Comparison of ENCODE assay signal across 9 cellular contexts in the genomic region with DNA sequence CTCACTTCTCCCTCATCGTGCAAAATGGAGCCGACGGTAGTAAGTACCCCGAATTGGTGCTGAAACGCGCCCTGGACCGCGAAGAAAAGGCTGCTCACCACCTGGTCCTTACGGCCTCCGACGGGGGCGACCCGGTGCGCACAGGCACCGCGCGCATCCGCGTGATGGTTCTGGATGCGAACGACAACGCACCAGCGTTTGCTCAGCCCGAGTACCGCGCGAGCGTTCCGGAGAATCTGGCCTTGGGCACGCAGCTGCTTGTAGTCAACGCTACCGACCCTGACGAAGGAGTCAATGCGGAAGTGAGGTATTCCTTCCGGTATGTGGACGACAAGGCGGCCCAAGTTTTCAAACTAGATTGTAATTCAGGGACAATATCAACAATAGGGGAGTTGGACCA. TPM values are rescaled to one million over a fixed set of nuclear protein-coding genes. Genes with fewer than 3 reads are reported as not detected.
DNase-seq lines count a peak whose midpoint lies in the region; ATAC-seq and TF ChIP-seq lines count a peak whose summit lies in the region.
"Had no signal": no experiment of that assay in that cellular context is flagged by ENCODE, and none has a peak within 500 bp of the region (broad histone marks: within the 10 kb centered on the region; RNA-seq: fewer than 3 reads in every experiment).

No MANE protein-coding gene starts in this region.

- H3K14ac ChIP-seq in IMR-90 (replicated peaks; ENCODE audit: low read depth, low read length) (no peak overlapping the region), trophoblast cell (ENCODE audit: low read length) (no peak overlapping the region)

- H3K9me3 Mint-ChIP-seq in activated naive CD4-positive, alpha-beta T cell treated with anti-CD3 and anti-CD28 coated beads, Interleukin-2, amount 10 ng/mL, durations not matched to agents 7 days and 5 days = peaks cover 16% of the 10 kb centered on the region
- peaks cover 45% of the 10 kb centered on the region for H3K9me3 Mint-ChIP-seq in glutamatergic neuron (ENCODE audit: unreplicated experiment)

- WGBS in IMR-90 (ENCODE audit: extremely low coverage in 2 of 2, insufficient read length in 1 of 2), 2 experiments = 51% methylated on average over 33 of the region's 37 CpGs; no CpG with 5 or more reads in 1 of the 2 experiments
- WGBS in heart right ventricle, 2 donors = 21 to 28% methylated on average over 37 of the region's 37 CpGs
- no CpG with 5 or more reads among the region's 37 CpGs for whole genome bisulfite sequencing in trophoblast cell (ENCODE audit: extremely low coverage, insufficient coverage, insufficient read length)

- POLR2A ChIA-PET in IMR-90 (lab: Charles Lee; ENCODE audit: unreplicated experiment) = no interaction called here

- H4K5ac ChIP-seq in IMR-90 (ENCODE audit: low read depth, low read length) = peak overlapping the region; percentile 39

- dilution Hi-C loops in IMR-90 (cut with HindIII; ENCODE audit: low sequenced_read_pairs, unreplicated experiment) = no loop called here

- in situ Hi-C loops in IMR-90 (cut with MboI; ENCODE audit: low sequenced_read_pairs) = no loop called here

- ATAC-seq in IMR-90 (ENCODE audit: low read depth) = no peak
- peak in 6 of 8 donors; percentile 11 to 58 (median 36) for ATAC-seq in heart right ventricle
- no peak for ATAC-seq in thoracic aorta (ENCODE audit: insufficient number of reproducible peaks, low FRiP score, low read depth)
- no peak for ATAC-seq in GM21381 (IDR thresholded peaks at IDR 0.05; ENCODE audit: unreplicated experiment)
- ATAC-seq: CD8-positive, alpha-beta T cell had no signal

- no peak for TF ChIP-seq RAD21 in IMR-90 (IDR thresholded peaks at IDR 0.05; ENCODE audit: low read length)

- no peak for DNase-seq in activated naive CD4-positive, alpha-beta T cell treated with anti-CD3 and anti-CD28 coated beads, Interleukin-2, amount 10 ng/mL, durations not matched to agents 7 days and 5 days
- DNase-seq in activated naive CD4-positive, alpha-beta T cell treated with anti-CD3 and anti-CD28 coated beads, Interleukin-2, amount 50 U/mL, for 16 hours = no peak
- DNase-seq in IMR-90 (no peak), heart right ventricle (no peak), thoracic aorta (ENCODE audit: low spot score) (no peak), trophoblast cell (no peak), glutamatergic neuron (no peak)
- DNase-seq: CD8-positive, alpha-beta T cell had no signal

- no peaks in the 10 kb centered on the region; the same call in 1 of the 2 replicates for H3K4me1 ChIP-seq in IMR-90 (ENCODE audit: control insufficient read depth, insufficient read depth, low read length)
- H3K4me1 ChIP-seq in heart right ventricle = peaks cover 0 to 22% (median 0%) of the 10 kb centered on the region in 9 donors
- H3K4me1 ChIP-seq in thoracic aorta (ENCODE audit: control insufficient read depth in 1 of 2, low read depth in 2 of 2) = no peaks in the 10 kb centered on the region
- no peaks in the 10 kb centered on the region for H3K4me1 ChIP-seq in trophoblast cell (ENCODE audit: control insufficient read depth in 1 of 2, insufficient read depth in 2 of 2, low read length in 2 of 2)

- intact Hi-C loops in IMR-90 (cut with micrococcal nuclease) (loop anchor here (2.0 to 5.0 kb wide), 3 partner anchors 46 to 94 kb away; partner anchors contain the start of gene PCDHGC3), heart right ventricle (cut with DNase I) (loop anchor here in 6 of 10 donors (2.0 to 5.0 kb wide), 4 partner anchors 91 to 130 kb away; no protein-coding TSS in a partner anchor)

- H3K23ac ChIP-seq in IMR-90 (ENCODE audit: low read depth, low read length) (no peak overlapping the region), trophoblast cell (ENCODE audit: low read length) (no peak overlapping the region)

- H2AFZ ChIP-seq in IMR-90 (replicated peaks; ENCODE audit: low read length, poor library complexity) = peak overlapping the region; percentile 52
- H2AFZ ChIP-seq in trophoblast cell (ENCODE audit: insufficient read depth, low read length, poor library complexity) = no peak overlapping the region

- no peaks in the 10 kb centered on the region for H3K9me1 ChIP-seq in IMR-90 (ENCODE audit: insufficient read depth, low read length)

- H2AK5ac ChIP-seq in IMR-90 (ENCODE audit: low read depth, low read length) (no peak overlapping the region), trophoblast cell (ENCODE audit: low read length) (no peak overlapping the region)

- peak overlapping the region; percentile 63 for H3K27ac Mint-ChIP-seq in activated naive CD4-positive, alpha-beta T cell treated with anti-CD3 and anti-CD28 coated beads, Interleukin-2, amount 10 ng/mL, durations not matched to agents 7 days and 5 days
- no peak overlapping the region for H3K27ac Mint-ChIP-seq in glutamatergic neuron (ENCODE audit: unreplicated experiment)
- H3K27ac Mint-ChIP-seq: CD8-positive, alpha-beta T cell had no signal

- peaks cover 18% of the 10 kb centered on the region for H3K36me3 ChIP-seq in IMR-90 (ENCODE audit: control insufficient read depth, insufficient read depth, low read length)
- H3K36me3 ChIP-seq in heart right ventricle = peaks cover 0 to 45% (median 0%) of the 10 kb centered on the region in 9 donors
- no peaks in the 10 kb centered on the region for H3K36me3 ChIP-seq in thoracic aorta
- peaks cover 29 to 37% of the 10 kb centered on the region in 2 experiments for H3K36me3 ChIP-seq in trophoblast cell (ENCODE audit: control insufficient read depth in 1 of 2, insufficient read depth in 2 of 2, low read length in 2 of 2)

- no peak overlapping the region for H2BK20ac ChIP-seq in IMR-90 (ENCODE audit: low read depth, low read length)

- no peak overlapping the region; the same call in 1 of the 2 replicates for H4K91ac ChIP-seq in IMR-90 (ENCODE audit: insufficient read depth, low read depth, low read length)
- no peak overlapping the region for H4K91ac ChIP-seq in trophoblast cell (ENCODE audit: low read depth, low read length)

- H3K4me1 Mint-ChIP-seq in activated naive CD4-positive, alpha-beta T cell treated with anti-CD3 and anti-CD28 coated beads, Interleukin-2, amount 10 ng/mL, durations not matched to agents 7 days and 5 days = peaks cover 12% of the 10 kb centered on the region
- no peaks in the 10 kb centered on the region for H3K4me1 Mint-ChIP-seq in glutamatergic neuron (ENCODE audit: low read depth, unreplicated experiment)

- H3K4me2 ChIP-seq in IMR-90 (ENCODE audit: low read depth, low read length) (peak overlapping the region; percentile 33), trophoblast cell (ENCODE audit: low read length) (no peak overlapping the region)

- H3K56ac ChIP-seq in IMR-90 (ENCODE audit: extremely low read depth, insufficient read depth, low read length) = no peak overlapping the region

- H4K8ac ChIP-seq in IMR-90 (ENCODE audit: low read depth in 2 of 2, low read length in 2 of 2) (peak overlapping the region in 1 of 2 experiments; percentile 42; a peak in 1 of 4 replicates), trophoblast cell (ENCODE audit: low read depth, low read length) (no peak overlapping the region)

- H3K18ac ChIP-seq in IMR-90 (ENCODE audit: low read depth, low read length) (no peak overlapping the region), trophoblast cell (ENCODE audit: low read length) (no peak overlapping the region)

- no peak overlapping the region for H2BK12ac ChIP-seq in trophoblast cell (ENCODE audit: low read length)

- H3K9me3 ChIP-seq in IMR-90 (ENCODE audit: control insufficient read depth, insufficient read depth, low read length) (peaks cover 36% of the 10 kb centered on the region; the same call in 1 of the 2 replicates), heart right ventricle (peaks cover 0 to 100% (median 79%) of the 10 kb centered on the region in 11 donors), thoracic aorta (peaks cover 93% of the 10 kb centered on the region), trophoblast cell (ENCODE audit: insufficient read depth, low read depth, low read length) (peaks cover 35% of the 10 kb centered on the region)

- no peak overlapping the region for H2BK15ac ChIP-seq in IMR-90 (ENCODE audit: low read depth, low read length)

- no peak for TF ChIP-seq CTCF in IMR-90 (conservative IDR thresholded peaks at IDR 0.05; ENCODE audit: low read depth, low read length)
- TF ChIP-seq CTCF in heart right ventricle (IDR thresholded peaks at IDR 0.05) = no peak
- TF ChIP-seq CTCF in thoracic aorta (IDR thresholded peaks at IDR 0.05) = no peak
- no peak for TF ChIP-seq CTCF in glutamatergic neuron (IDR thresholded peaks at IDR 0.05; ENCODE audit: partially characterized antibody, unreplicated experiment)

- peaks cover 52% of the 10 kb centered on the region for H3K27me3 Mint-ChIP-seq in activated naive CD4-positive, alpha-beta T cell treated with anti-CD3 and anti-CD28 coated beads, Interleukin-2, amount 10 ng/mL, durations not matched to agents 7 days and 5 days
- H3K27me3 Mint-ChIP-seq in glutamatergic neuron (ENCODE audit: unreplicated experiment) = peaks cover 14% of the 10 kb centered on the region

- no peak overlapping the region for H3K4ac ChIP-seq in IMR-90 (ENCODE audit: low read depth, low read length)
- no peak overlapping the region for H3K4ac ChIP-seq in trophoblast cell (ENCODE audit: low read depth, low read length)

- H3K27me3 ChIP-seq in IMR-90 (ENCODE audit: control insufficient read depth, insufficient read depth, low read length) (no peaks in the 10 kb centered on the region), heart right ventricle (peaks cover 0 to 71% (median 0%) of the 10 kb centered on the region in 7 donors), thoracic aorta (replicated peaks; ENCODE audit: insufficient read depth) (no peaks in the 10 kb centered on the region), trophoblast cell (ENCODE audit: insufficient read depth, low read length) (no peaks in the 10 kb centered on the region)

- H3K79me1 ChIP-seq in IMR-90 (ENCODE audit: low read depth in 1 of 2, low read length in 2 of 2) = peaks cover 17 to 22% of the 10 kb centered on the region in 2 experiments; a peak in 3 of 4 replicates
- H3K79me1 ChIP-seq in trophoblast cell (ENCODE audit: low read length) = no peaks in the 10 kb centered on the region

- BruUV-seq in IMR-90 (replicated peaks; lab: Mats Ljungman, UMichigan) = no TSS peak

- H3K4me3 Mint-ChIP-seq in activated naive CD4-positive, alpha-beta T cell treated with anti-CD3 and anti-CD28 coated beads, Interleukin-2, amount 10 ng/mL, durations not matched to agents 7 days and 5 days = peak overlapping the region; percentile 1
- no peak overlapping the region for H3K4me3 Mint-ChIP-seq in glutamatergic neuron (ENCODE audit: unreplicated experiment)

- H3K9ac ChIP-seq in IMR-90 (ENCODE audit: low read depth, low read length) (no peak overlapping the region), trophoblast cell (ENCODE audit: low read length) (no peak overlapping the region)

- H3K27ac ChIP-seq in IMR-90 (ENCODE audit: insufficient read depth, low read length) (no peak overlapping the region), heart right ventricle (peak overlapping the region in 2 of 10 donors; percentile 5 to 52), thoracic aorta (no peak overlapping the region), trophoblast cell (ENCODE audit: low read depth, low read length) (no peak overlapping the region)

- H2BK120ac ChIP-seq in IMR-90 (ENCODE audit: low read depth, low read length) = no peak overlapping the region
- H2BK120ac ChIP-seq in trophoblast cell (ENCODE audit: insufficient read depth, low read length, poor library complexity) = no peak overlapping the region

- no peaks in the 10 kb centered on the region for H3K79me2 ChIP-seq in trophoblast cell (ENCODE audit: control insufficient read depth, insufficient read depth, low read length, poor library complexity)

- CTCF ChIA-PET in activated naive CD4-positive, alpha-beta T cell treated with anti-CD3 and anti-CD28 coated beads, Interleukin-2, amount 10 ng/mL, durations not matched to agents 7 days and 5 days (lab: Charles Lee) = interaction anchor here (0.8 to 3.8 kb wide), 12 partner anchors 10 to 133 kb away, joined by 3 to 43 read pairs (median 8); partner anchors contain the start of genes PCDHGA11, PCDHGB7 and PCDHGC5
- CTCF ChIA-PET in IMR-90 (lab: Yijun Ruan, JAX) = interaction anchor here (1.5 kb wide), 1 partner anchor 9 kb away, joined by 3 read pairs; no protein-coding TSS in a partner anchor

- TF ChIP-seq POLR2A in IMR-90 (IDR thresholded peaks at IDR 0.05; ENCODE audit: low read depth, low read length) = no peak

- H2AK9ac ChIP-seq in IMR-90 (replicated peaks; ENCODE audit: low read depth, low read length, poor library complexity) = peak overlapping the region; percentile 31

- H4K20me1 ChIP-seq in IMR-90 (ENCODE audit: insufficient read depth, low read length) = no peaks in the 10 kb centered on the region

- peaks cover 9% of the 10 kb centered on the region for H3K36me3 Mint-ChIP-seq in activated naive CD4-positive, alpha-beta T cell treated with anti-CD3 and anti-CD28 coated beads, Interleukin-2, amount 10 ng/mL, durations not matched to agents 7 days and 5 days
- peaks cover 71% of the 10 kb centered on the region for H3K36me3 Mint-ChIP-seq in glutamatergic neuron (ENCODE audit: unreplicated experiment)

- peak overlapping the region; percentile 6; the same call in 1 of the 2 replicates for H3K4me3 ChIP-seq in IMR-90 (ENCODE audit: insufficient read depth, low read depth, low read length)
- H3K4me3 ChIP-seq in heart right ventricle = peak overlapping the region in 9 of 10 donors; percentile 24 to 52 (median 40)
- peak overlapping the region; percentile 57 for H3K4me3 ChIP-seq in thoracic aorta
- no peak overlapping the region for H3K4me3 ChIP-seq in trophoblast cell (ENCODE audit: low read depth, low read length)

- no peak overlapping the region for H2BK5ac ChIP-seq in IMR-90 (ENCODE audit: low read depth, low read length, poor library complexity, severe bottlenecking)
- H2BK5ac ChIP-seq in trophoblast cell (ENCODE audit: low read depth, low read length, poor library complexity) = no peak overlapping the region

- no peak overlapping the region for H4K12ac ChIP-seq in trophoblast cell (ENCODE audit: low read depth, low read length)

RNA-seq across cellular contexts. Expression of gene PCDHGA12, which starts 1.0 kb away (rescaled TPM):
- total RNA-seq in IMR-90 (2012; rRNA removed) = 8.8 and 9.7 TPM in 2 replicates
- 7.9 and 9.2 TPM in 2 replicates for polyA plus RNA-seq in IMR-90 (2012; rRNA removed)
- 8.7 and 9.5 TPM in 2 replicates for polyA plus RNA-seq in IMR-90 (2012; cell fraction: cytosol; rRNA removed)
- 5.9 and 6.2 TPM in 2 replicates for polyA plus RNA-seq in IMR-90 (2012; cell fraction: nucleus; rRNA removed; ENCODE audit: low replicate concordance)
- 1 to 10 TPM; 5.4 to 9.2 (median 6.1) TPM for total RNA-seq in heart right ventricle
- polyA plus RNA-seq in heart right ventricle = 1 to 10 TPM; 1.6 to 5.3 TPM
- 10 to 100 TPM; 16.2 to 26.0 TPM for total RNA-seq in thoracic aorta
- 0.14 and 0.18 TPM in 2 replicates for polyA plus RNA-seq in trophoblast cell (2013)
- 6.1 TPM for total RNA-seq in glutamatergic neuron (ENCODE audit: unreplicated experiment)
- total RNA-seq: CD8-positive, alpha-beta T cell had no signal

RNA-seq across cellular contexts. Expression of gene PCDHGA11, which starts 10.4 kb away (rescaled TPM):
- total RNA-seq in IMR-90 (2012; rRNA removed) (5.4 and 5.8 TPM in 2 replicates), heart right ventricle (1 to 10 TPM; 3.3 to 8.5 (median 5.4) TPM), thoracic aorta (10 to 100 TPM; 10.4 to 11.6 TPM), glutamatergic neuron (ENCODE audit: unreplicated experiment) (12.5 TPM)
- polyA plus RNA-seq in IMR-90 (2012; rRNA removed) (6.9 and 7.5 TPM in 2 replicates), heart right ventricle (1 to 10 TPM in 1 of 2 donors, under 1 TPM in 1; 0.74 to 7.2 TPM)
- 5.3 and 6.0 TPM in 2 replicates for polyA plus RNA-seq in IMR-90 (2012; cell fraction: cytosol; rRNA removed)
- polyA plus RNA-seq in IMR-90 (2012; cell fraction: nucleus; rRNA removed; ENCODE audit: low replicate concordance) = 4.7 and 5.2 TPM in 2 replicates
- polyA plus RNA-seq in trophoblast cell (2013) = 7.0 TPM in 2 replicates

RNA-seq across cellular contexts. Expression of gene PCDHGB7, which starts 13.8 kb away (rescaled TPM):
- total RNA-seq in IMR-90 (2012; rRNA removed) (5.8 and 6.3 TPM in 2 replicates), heart right ventricle (10 to 100 TPM in 8 of 10 donors, 1 to 10 TPM in 2; 5.9 to 12.6 (median 10.5) TPM), thoracic aorta (10 to 100 TPM; 18.0 to 28.1 TPM), glutamatergic neuron (ENCODE audit: unreplicated experiment) (38.6 TPM)
- polyA plus RNA-seq in IMR-90 (2012; rRNA removed) (7.4 and 8.1 TPM in 2 replicates), heart right ventricle (1 to 10 TPM; 1.9 to 5.6 TPM)
- polyA plus RNA-seq in IMR-90 (2012; cell fraction: cytosol; rRNA removed) = 3.2 and 7.1 TPM in 2 replicates
- 5.6 and 6.1 TPM in 2 replicates for polyA plus RNA-seq in IMR-90 (2012; cell fraction: nucleus; rRNA removed; ENCODE audit: low replicate concordance)
- 45.9 TPM in 2 replicates for polyA plus RNA-seq in trophoblast cell (2013)
- total RNA-seq: CD8-positive, alpha-beta T cell had no signal

RNA-seq across cellular contexts. Expression of gene PCDHGA10, which starts 18.5 kb away (rescaled TPM):
- total RNA-seq in IMR-90 (2012; rRNA removed) (6.6 and 6.9 TPM in 2 replicates), heart right ventricle (1 to 10 TPM; 4.3 to 7.8 (median 6.7) TPM), thoracic aorta (10 to 100 TPM; 11.1 to 14.4 TPM), glutamatergic neuron (ENCODE audit: unreplicated experiment) (16.6 TPM)
- polyA plus RNA-seq in IMR-90 (2012; rRNA removed) (3.4 TPM in 2 replicates), heart right ventricle (1 to 10 TPM in 1 of 2 donors, under 1 TPM in 1; 0.52 to 3.4 TPM)
- 2.3 and 3.5 TPM in 2 replicates for polyA plus RNA-seq in IMR-90 (2012; cell fraction: cytosol; rRNA removed)
- polyA plus RNA-seq in IMR-90 (2012; cell fraction: nucleus; rRNA removed; ENCODE audit: low replicate concordance) = 4.0 and 4.9 TPM in 2 replicates
- 10.6 and 10.7 TPM in 2 replicates for polyA plus RNA-seq in trophoblast cell (2013)

RNA-seq across cellular contexts. Expression of gene PCDHGB6, which starts 23.5 kb away (rescaled TPM):
- total RNA-seq in IMR-90 (2012; rRNA removed) = 2.2 and 2.8 TPM in 2 replicates
- polyA plus RNA-seq in IMR-90 (2012; rRNA removed) = 1.4 and 1.5 TPM in 2 replicates
- polyA plus RNA-seq in IMR-90 (2012; cell fraction: cytosol; rRNA removed) = 0.64 and 1.3 TPM in 2 replicates
- polyA plus RNA-seq in IMR-90 (2012; cell fraction: nucleus; rRNA removed; ENCODE audit: low replicate concordance) = 3.1 and 4.2 TPM in 2 replicates
- total RNA-seq in heart right ventricle = 10 to 100 TPM in 1 of 10 donors, 1 to 10 TPM in 9; 4.6 to 10.2 (median 6.6) TPM
- 1 to 10 TPM; 1.1 to 5.8 TPM for polyA plus RNA-seq in heart right ventricle
- total RNA-seq in thoracic aorta = 10 to 100 TPM in 1 of 2 donors, 1 to 10 TPM in 1; 9.5 to 17.2 TPM
- polyA plus RNA-seq in trophoblast cell (2013) = 11.5 and 12.2 TPM in 2 replicates
- total RNA-seq in glutamatergic neuron (ENCODE audit: unreplicated experiment) = 59.8 TPM
- total RNA-seq: CD8-positive, alpha-beta T cell had no signal

Comparison
In these comparisons a context has a peak if more than half of its experiments do, and no peak if none do; other contexts are left out.
1. ATAC-seq: peak in heart right ventricle (6 of 8); none in IMR-90 (single experiment), thoracic aorta (single experiment) and GM21381 (single experiment).